ENCODE assay signal across 4 cellular contexts in the genomic region with DNA sequence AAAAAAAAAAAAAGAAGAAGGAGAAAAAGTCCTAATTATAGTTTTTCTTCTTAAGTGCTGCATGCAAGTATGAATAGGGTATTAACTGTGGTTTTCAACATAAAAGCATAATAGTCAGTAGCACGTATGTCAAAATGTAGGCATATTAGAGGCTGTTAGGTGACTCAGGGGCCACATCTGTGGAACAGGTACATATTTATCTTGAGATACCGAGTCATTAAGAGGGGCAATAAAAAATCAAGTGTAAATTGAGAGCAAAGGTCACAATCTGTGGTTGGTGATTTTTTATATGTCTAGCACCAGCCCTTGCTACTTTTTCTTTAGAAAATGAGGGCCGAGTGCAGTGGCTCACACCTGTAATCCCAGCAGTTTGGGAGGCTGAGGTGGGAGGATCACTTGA.
"Had no signal": no experiment of that assay in that cellular context is flagged by ENCODE, and none has a peak within 500 bp of the region (broad histone marks: within the 10 kb centered on the region; RNA-seq: fewer than 3 reads in every experiment).

No MANE protein-coding gene starts in this region.

- H3K27ac Mint-ChIP-seq: GM23338, H9 had no signal

- H3K4me2 ChIP-seq: GM23338 had no signal

- DNase-seq: H9, HCEC 1CT, IMR-90 had no signal

- H3K4me3 Mint-ChIP-seq: GM23338, H9 had no signal

- ATAC-seq: GM23338 had no signal

- H2AFZ ChIP-seq: GM23338 had no signal

- H3K4me3 ChIP-seq: GM23338 had no signal
